ENCODE assay signal across 27 cellular contexts in the genomic region with DNA sequence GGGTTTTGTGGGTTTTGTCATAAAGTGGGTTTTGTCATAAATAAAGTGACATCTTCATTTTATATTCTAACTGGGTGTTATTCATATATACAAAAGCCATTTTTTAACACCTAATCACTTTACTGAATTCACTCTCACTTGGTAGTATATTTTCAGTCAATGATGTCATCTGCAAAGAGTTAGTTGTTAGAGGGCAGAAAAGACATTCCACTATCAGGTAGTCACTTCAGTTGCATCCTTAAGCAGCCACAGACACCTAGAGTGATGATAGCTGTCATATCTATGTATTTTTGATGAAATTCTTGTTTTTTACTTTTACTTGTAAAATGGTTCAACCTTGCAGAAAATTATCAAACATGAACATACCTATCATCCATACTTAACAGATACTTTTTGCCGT.
DNase-seq lines count a peak whose midpoint lies in the region; ATAC-seq, FAIRE-seq and TF ChIP-seq lines count a peak whose summit lies in the region.
"Had no signal": no experiment of that assay in that cellular context is flagged by ENCODE, and none has a peak within 500 bp of the region (broad histone marks: within the 10 kb centered on the region; RNA-seq: fewer than 3 reads in every experiment).

No MANE protein-coding gene starts in this region.

- peak; percentile 26 for DNase-seq in EH (ENCODE audit: low read depth)
- peak; percentile 31 for DNase-seq in M059J (ENCODE audit: low read depth)
- peak; percentile 62 for DNase-seq in bronchial epithelial cell (ENCODE audit: low read depth)
- peak; percentile 73 for DNase-seq in kidney tubule cell (ENCODE audit: low spot score)
- DNase-seq in MV-4-11 (lab: John Stamatoyannopoulos, UW) = no peak
- no peak for DNase-seq in hepatic stellate cell (ENCODE audit: low spot score)
- DNase-seq: activated CD8-positive, alpha-beta T cell treated with anti-CD3 and anti-CD28 coated beads, Interleukin-2, amount 10 ng/mL, durations not matched to agents 7 days and 5 days; activated T-cell treated with anti-CD3 and anti-CD28 coated beads for 4 hours; aorta; CD4-positive, CD25-positive, alpha-beta regulatory T cell; glutamatergic neuron; HFFc6; kidney; lower lobe of right lung; NCI-H1105 treated with DMSO at 0.1 percent for 48 hours; NCI-H2029; NCI-H69; pancreas; right cardiac atrium; stimulated activated naive B cell treated with anti-CD40 and anti-IgM and Interleukin-4, amounts not matched to agents 10 μg/mL and 1 μg/mL and 100 μg/mL, for 72 hours had no signal

- no peak for FAIRE-seq in bronchial epithelial cell (lab: Jason Lieb, UNC)
- FAIRE-seq: endometrium, kidney, pancreas, RCC 7860, TTC549 had no signal

- ATAC-seq in HG02870 (IDR thresholded peaks at IDR 0.05; ENCODE audit: unreplicated experiment) (no peak), HG03439 (IDR thresholded peaks at IDR 0.05; ENCODE audit: unreplicated experiment) (no peak)
- ATAC-seq: activated CD8-positive, alpha-beta T cell treated with anti-CD3 and anti-CD28 coated beads, Interleukin-2, amount 10 ng/mL, durations not matched to agents 7 days and 5 days; GM23338; lower lobe of right lung; pancreas; right cardiac atrium; stimulated activated naive B cell treated with anti-CD40 and anti-IgM and Interleukin-4, amounts not matched to agents 10 μg/mL and 1 μg/mL and 100 μg/mL, for 72 hours had no signal

- no peak for TF ChIP-seq CTCF in bronchial epithelial cell (IDR thresholded peaks at IDR 0.05; ENCODE audit: insufficient read depth, low read length, severe bottlenecking)

- no peaks in the 10 kb centered on the region for H3K36me3 ChIP-seq in bronchial epithelial cell (ENCODE audit: control insufficient read depth, insufficient read depth, low read length)
- H3K36me3 ChIP-seq: pancreas had no signal

- H3K4me3 ChIP-seq in bronchial epithelial cell (ENCODE audit: low read depth, low read length) = no peak overlapping the region
- H3K4me3 ChIP-seq: GM23338, lower lobe of right lung, pancreas, SJSA1 had no signal

- H3K27me3 ChIP-seq in bronchial epithelial cell (ENCODE audit: control insufficient read depth, insufficient read depth, low read length) = no peaks in the 10 kb centered on the region
- H3K27me3 ChIP-seq: pancreas, SJSA1 had no signal

Comparison
In these comparisons a context has a peak if more than half of its experiments do, and no peak if none do; other contexts are left out.
1. DNase-seq: peak in EH (single experiment), M059J (single experiment), bronchial epithelial cell (single experiment) and kidney tubule cell (single experiment); none in MV-4-11 (single experiment) and hepatic stellate cell (single experiment).